ENCODE assay signal across 17 cellular contexts in genomic region chr1:99407018-99407417, GRCh38.
DNase-seq lines count a peak whose midpoint lies in the region; ATAC-seq, FAIRE-seq and TF ChIP-seq lines count a peak whose summit lies in the region.
"Had no signal": no experiment of that assay in that cellular context is flagged by ENCODE, and none has a peak within 500 bp of the region (broad histone marks: within the 10 kb centered on the region; RNA-seq: fewer than 3 reads in every experiment).

No MANE protein-coding gene starts in this region.

- H3K4me2 ChIP-seq in endothelial cell of umbilical vein (ENCODE audit: insufficient read depth, low read length) (no peak overlapping the region), osteoblast (ENCODE audit: insufficient read depth, low read length) (no peak overlapping the region)

- no peaks in the 10 kb centered on the region for H3K79me2 ChIP-seq in endothelial cell of umbilical vein (ENCODE audit: control insufficient read depth, insufficient read depth, low read length)
- H3K79me2 ChIP-seq in osteoblast (ENCODE audit: insufficient read depth, low read length): no peaks in the 10 kb centered on the region

- H3K4me3 Mint-ChIP-seq in mesothelial cell of epicardium: no peak overlapping the region
- H3K4me3 Mint-ChIP-seq: B cell; CD8-positive, alpha-beta T cell; H9; T-helper 1 cell treated with Interleukin-12 subunit alpha and Interleukin-12 subunit beta and Interleukin-4 antibody, amounts not matched to agents 30 μg/mL and 1 μg/mL, for 36 hours had no signal

- intact Hi-C loops in endothelial cell of umbilical vein (cut with micrococcal nuclease): loop anchor here (5.0 kb wide), 2 partner anchors 75 to 300 kb away; no protein-coding TSS in a partner anchor

- dilution Hi-C loops in endothelial cell of umbilical vein (cut with MboI; ENCODE audit: extremely low pct_ligation_motif_present, low sequenced_read_pairs): no loop called here

- H3K27ac Mint-ChIP-seq in mesothelial cell of epicardium: no peak overlapping the region
- H3K27ac Mint-ChIP-seq: B cell; CD8-positive, alpha-beta T cell; H9; T-helper 1 cell treated with Interleukin-12 subunit alpha and Interleukin-12 subunit beta and Interleukin-4 antibody, amounts not matched to agents 30 μg/mL and 1 μg/mL, for 36 hours had no signal

- H3K9me3 Mint-ChIP-seq in mesothelial cell of epicardium: peaks cover 5% of the 10 kb centered on the region
- H3K9me3 Mint-ChIP-seq: T-helper 1 cell treated with Interleukin-12 subunit alpha and Interleukin-12 subunit beta and Interleukin-4 antibody, amounts not matched to agents 30 μg/mL and 1 μg/mL, for 36 hours had no signal

- peaks cover 3% of the 10 kb centered on the region for H3K4me1 Mint-ChIP-seq in mesothelial cell of epicardium
- H3K4me1 Mint-ChIP-seq: B cell, H9 had no signal

- no peaks in the 10 kb centered on the region for H3K9me1 ChIP-seq in endothelial cell of umbilical vein (replicated peaks; ENCODE audit: control insufficient read depth, extremely low read depth, insufficient read depth, low read length)

- H3K9me3 ChIP-seq in endothelial cell of umbilical vein (replicated peaks; ENCODE audit: control insufficient read depth, insufficient read depth, low read length) (no peaks in the 10 kb centered on the region), osteoblast (ENCODE audit: low read depth, low read length) (no peaks in the 10 kb centered on the region)

- TF ChIP-seq POLR2A in endothelial cell of umbilical vein (IDR thresholded peaks at IDR 0.05; ENCODE audit: low read depth, low read length): no peak

- DNase-seq in ELR (ENCODE audit: low read depth) (peak; percentile 15), M059J (ENCODE audit: low read depth) (peak; percentile 19), endothelial cell of umbilical vein (ENCODE audit: low read depth, low spot score) (peak; percentile 17), osteoblast (ENCODE audit: insufficient read length, low spot score, missing footprints) (peak; percentile 53), mesothelial cell of epicardium (ENCODE audit: low spot score in 2 of 2, unreplicated experiment in 2 of 2) (no peak)
- DNase-seq in activated CD8-positive, alpha-beta memory T cell treated with anti-CD3 and anti-CD28 coated beads for 24 hours: no peak
- DNase-seq: CD8-positive, alpha-beta T cell; DMS79 treated with DMSO at 0.1 percent for 48 hours; H9; NCI-H1436; NCI-H2081; NCI-H748 treated with DMSO at 0.1 percent for 48 hours; Right ventricle myocardium superior had no signal

- H3K4me3 ChIP-seq in endothelial cell of umbilical vein (replicated peaks in 1 of 3; ENCODE audit: insufficient read depth in 1 of 3, low read depth in 1 of 3, low read length in 3 of 3) (no peak overlapping the region), osteoblast (ENCODE audit: insufficient read depth, low read length) (no peak overlapping the region)
- H3K4me3 ChIP-seq: SK-N-MC had no signal

- no peaks in the 10 kb centered on the region for H4K20me1 ChIP-seq in endothelial cell of umbilical vein (replicated peaks; ENCODE audit: control insufficient read depth, extremely low read depth, insufficient read depth, low read length)
- H4K20me1 ChIP-seq in osteoblast (ENCODE audit: insufficient read depth, low read length): no peaks in the 10 kb centered on the region

- no peak overlapping the region for H3K9ac ChIP-seq in endothelial cell of umbilical vein (replicated peaks; ENCODE audit: extremely low read depth, insufficient read depth, low read length)

- H3K4me1 ChIP-seq in endothelial cell of umbilical vein (ENCODE audit: control insufficient read depth, extremely low read depth, insufficient read depth, low read length): no peaks in the 10 kb centered on the region
- H3K4me1 ChIP-seq in osteoblast (ENCODE audit: insufficient read depth, low read length): no peaks in the 10 kb centered on the region

- BruUV-seq in endothelial cell of umbilical vein (replicated peaks; lab: Mats Ljungman, UMichigan): no TSS peak

- no peak for ATAC-seq in GM19467 (IDR thresholded peaks at IDR 0.05; ENCODE audit: unreplicated experiment)
- ATAC-seq: CD8-positive, alpha-beta T cell had no signal

- H3K27ac ChIP-seq in endothelial cell of umbilical vein (ENCODE audit: insufficient read depth, low read depth, low read length) (no peak overlapping the region), osteoblast (ENCODE audit: low read depth, low read length) (no peak overlapping the region)
- H3K27ac ChIP-seq: SK-N-MC had no signal

- no peaks in the 10 kb centered on the region for H3K36me3 ChIP-seq in endothelial cell of umbilical vein (ENCODE audit: control insufficient read depth in 2 of 2, extremely low read depth in 1 of 2, insufficient read depth in 2 of 2, low read length in 2 of 2)
- H3K36me3 ChIP-seq in osteoblast (ENCODE audit: insufficient read depth, low read length): no peaks in the 10 kb centered on the region

- no peak for TF ChIP-seq CTCF in endothelial cell of umbilical vein (IDR thresholded peaks at IDR 0.05; ENCODE audit: extremely low read depth in 1 of 2, insufficient read depth in 1 of 2, low read depth in 1 of 2, low read length in 2 of 2)
- no peak for TF ChIP-seq CTCF in osteoblast (IDR thresholded peaks at IDR 0.05; ENCODE audit: extremely low read depth, low read depth, low read length)
- no peak for TF ChIP-seq CTCF in mesothelial cell of epicardium (IDR thresholded peaks at IDR 0.05; ENCODE audit: unreplicated experiment)

- POLR2A ChIA-PET in endothelial cell of umbilical vein (lab: Charles Lee): no interaction called here

- H3K27me3 Mint-ChIP-seq in mesothelial cell of epicardium (ENCODE audit: low read depth): no peaks in the 10 kb centered on the region
- H3K27me3 Mint-ChIP-seq: B cell had no signal

- FAIRE-seq in endothelial cell of umbilical vein (lab: Jason Lieb, UNC): peak; percentile 43

- H2AFZ ChIP-seq in endothelial cell of umbilical vein (ENCODE audit: low read depth, low read length): no peak overlapping the region
- H2AFZ ChIP-seq in osteoblast (ENCODE audit: low read length): no peak overlapping the region

- no peaks in the 10 kb centered on the region for H3K36me3 Mint-ChIP-seq in mesothelial cell of epicardium
- H3K36me3 Mint-ChIP-seq: CD8-positive, alpha-beta T cell had no signal

- CTCF ChIA-PET in endothelial cell of umbilical vein (lab: Charles Lee): interaction anchor here (1.0 to 1.3 kb wide), 2 partner anchors 241 to 300 kb away, joined by 3 read pairs; no protein-coding TSS in a partner anchor

- peaks cover 0 to 2% of the 10 kb centered on the region in 2 experiments for H3K27me3 ChIP-seq in endothelial cell of umbilical vein (ENCODE audit: control insufficient read depth in 2 of 2, insufficient read depth in 2 of 2, low read length in 2 of 2)
- H3K27me3 ChIP-seq in osteoblast (ENCODE audit: insufficient read depth, low read length): no peaks in the 10 kb centered on the region

TF ChIP-seq in endothelial cell of umbilical vein, 7 proteins besides CTCF, POLR2A, EP300 and RAD21:
- TF ChIP-seq FOS (IDR thresholded peaks at IDR 0.05; ENCODE audit: borderline replicate concordance, insufficient read depth, low read length) (no peak), GATA2 (IDR thresholded peaks at IDR 0.05; ENCODE audit: insufficient read depth, insufficient read length, low read depth, low read length) (no peak), POLR2AphosphoS5 (IDR thresholded peaks at IDR 0.05; ENCODE audit: insufficient read depth, low read depth, low read length) (no peak), JUN (IDR thresholded peaks at IDR 0.05; ENCODE audit: borderline replicate concordance, insufficient read depth, insufficient read length, low read depth) (no peak), EZH2 (IDR thresholded peaks at IDR 0.05; ENCODE audit: borderline replicate concordance, low read depth, low read length, severe bottlenecking) (no peak), MYC (IDR thresholded peaks at IDR 0.05; ENCODE audit: low read depth, low read length) (no peak)
- TF ChIP-seq, protein P1, sequence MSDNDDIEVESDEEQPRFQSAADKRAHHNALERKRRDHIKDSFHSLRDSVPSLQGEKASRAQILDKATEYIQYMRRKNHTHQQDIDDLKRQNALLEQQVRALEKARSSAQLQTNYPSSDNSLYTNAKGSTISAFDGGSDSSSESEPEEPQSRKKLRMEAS (IDR thresholded peaks at IDR 0.05; ENCODE audit: insufficient read depth, insufficient read length): no peak

Comparison
In these comparisons a context has a peak if more than half of its experiments do, and no peak if none do; other contexts are left out.
1. DNase-seq: peak in ELR (single experiment), M059J (single experiment), endothelial cell of umbilical vein (single experiment) and osteoblast (single experiment); none in activated CD8-positive, alpha-beta memory T cell treated with anti-CD3 and anti-CD28 coated beads for 24 hours (single experiment) and mesothelial cell of epicardium (0 of 2).